Comparison of ENCODE assay signal across 8 cellular contexts in the genomic region with DNA sequence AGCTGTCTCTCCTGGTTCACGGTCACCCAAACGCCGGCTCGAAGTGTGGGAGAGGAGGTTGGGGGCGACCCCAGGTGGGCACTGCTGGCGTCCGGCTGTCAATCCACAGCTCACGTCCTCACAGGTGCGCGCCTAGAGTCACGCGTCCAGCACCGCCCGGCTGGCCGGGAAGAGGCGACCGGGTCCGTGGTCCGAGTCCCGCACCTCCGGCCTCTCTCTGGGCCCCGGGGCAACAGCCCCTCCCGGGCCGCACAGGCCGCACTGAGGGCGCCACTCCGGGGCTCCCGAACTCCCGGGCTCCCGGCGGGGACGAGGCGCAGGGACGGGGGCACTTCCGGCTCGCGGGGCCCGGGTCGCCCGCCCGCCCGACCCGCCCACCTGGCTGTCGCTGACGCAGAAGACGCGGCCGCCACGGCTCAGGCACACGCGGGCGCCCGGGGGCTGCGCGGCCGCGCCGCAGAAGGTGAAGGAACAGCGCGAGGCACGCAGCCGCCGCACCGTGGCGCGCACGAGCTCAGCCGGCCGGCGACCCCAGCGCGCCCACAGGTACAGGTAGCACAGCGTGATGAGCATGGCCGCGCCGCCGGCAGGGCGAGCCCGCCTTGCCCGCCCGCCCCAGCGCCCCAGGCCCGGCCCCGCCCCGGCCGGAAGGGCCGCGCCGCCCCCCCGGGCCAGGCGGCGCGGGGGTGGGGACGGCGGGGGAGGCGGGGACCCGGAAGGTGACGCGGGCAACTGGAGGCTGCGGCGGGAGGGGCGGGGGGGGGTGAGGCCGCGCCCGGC. TPM values are rescaled to one million over a fixed set of nuclear protein-coding genes. Genes with fewer than 3 reads are reported as not detected.
A peak's percentile ranks its signal among the peaks of the same experiment; 100 is the strongest.
DNase-seq lines count a peak whose midpoint lies in the region; ATAC-seq and TF ChIP-seq lines count a peak whose summit lies in the region.

A gene (minus strand): TSS at position 604 of the 780 bp plus-strand sequence. CDS start 31 bp downstream, at position 573.

- no peaks in the 10 kb centered on the region for H3K27me3 Mint-ChIP-seq in T-helper 2 cell treated with Interferon-gamma antibody and Interleukin-4, amounts not matched to agents 5 μg/mL and 100 μg/mL, for 36 hours (ENCODE audit: low read depth)

- peak within 1 kb of the TSS; percentile 78 for H3K4me3 Mint-ChIP-seq in T-helper 2 cell treated with Interferon-gamma antibody and Interleukin-4, amounts not matched to agents 5 μg/mL and 100 μg/mL, for 36 hours

- ATAC-seq in HG02571 (IDR thresholded peaks at IDR 0.05; ENCODE audit: unreplicated experiment): peak; percentile 80

- peaks cover 17% of the 10 kb centered on the region for H3K4me1 Mint-ChIP-seq in T-helper 2 cell treated with Interferon-gamma antibody and Interleukin-4, amounts not matched to agents 5 μg/mL and 100 μg/mL, for 36 hours (ENCODE audit: low read depth)

- H3K4me3 ChIP-seq in GM12875 (ENCODE audit: low read depth, low read length) (peak within 1 kb of the TSS; percentile 68), ascending aorta (peak within 1 kb of the TSS; percentile 79 to 97), iPS DF 6.9 (ENCODE audit: low read length) (peak within 1 kb of the TSS; percentile 58; the same call in 1 of the 2 replicates), skeletal muscle satellite cell (ENCODE audit: low read length) (peak within 1 kb of the TSS; percentile 89)

- H3K27ac ChIP-seq in ascending aorta: peak within 1 kb of the TSS; percentile 86 to 89
- no peak within 1 kb of the TSS for H3K27ac ChIP-seq in iPS DF 6.9 (ENCODE audit: low read length)

- H3K27ac Mint-ChIP-seq in T-helper 2 cell treated with Interferon-gamma antibody and Interleukin-4, amounts not matched to agents 5 μg/mL and 100 μg/mL, for 36 hours: peak within 1 kb of the TSS; percentile 83

- no peaks in the 10 kb centered on the region for H3K9me3 ChIP-seq in ascending aorta
- no peaks in the 10 kb centered on the region for H3K9me3 ChIP-seq in iPS DF 6.9 (ENCODE audit: control insufficient read depth, insufficient read depth, low read length)
- no peaks in the 10 kb centered on the region for H3K9me3 ChIP-seq in skeletal muscle satellite cell (replicated peaks; ENCODE audit: low read length)

- H3K36me3 Mint-ChIP-seq in T-helper 2 cell treated with Interferon-gamma antibody and Interleukin-4, amounts not matched to agents 5 μg/mL and 100 μg/mL, for 36 hours (ENCODE audit: low read depth): peaks cover 7% of the 10 kb centered on the region

- WGBS in iPS DF 6.9 (ENCODE audit: insufficient coverage, insufficient read length): no CpG with 5 or more reads among the region's 105 CpGs

- peaks cover 0 to 3% of the 10 kb centered on the region in 2 donors for H3K36me3 ChIP-seq in ascending aorta
- no peaks in the 10 kb centered on the region for H3K36me3 ChIP-seq in iPS DF 6.9 (ENCODE audit: control insufficient read depth, insufficient read depth, low read length)
- H3K36me3 ChIP-seq in skeletal muscle satellite cell (ENCODE audit: insufficient read depth, low read length): peaks cover under 1% of the 10 kb centered on the region

- H3K4me2 ChIP-seq in skeletal muscle satellite cell (ENCODE audit: low read length): peak within 1 kb of the TSS; percentile 94

- H3K9me3 Mint-ChIP-seq in T-helper 2 cell treated with Interferon-gamma antibody and Interleukin-4, amounts not matched to agents 5 μg/mL and 100 μg/mL, for 36 hours: no peaks in the 10 kb centered on the region

- H3K27me3 ChIP-seq in ascending aorta (no peaks in the 10 kb centered on the region), iPS DF 6.9 (ENCODE audit: control insufficient read depth, insufficient read depth, low read length) (no peaks in the 10 kb centered on the region; the same call in 1 of the 2 replicates), skeletal muscle satellite cell (ENCODE audit: control insufficient read depth, insufficient read depth, low read length) (no peaks in the 10 kb centered on the region)

- H3K9ac ChIP-seq in skeletal muscle satellite cell (ENCODE audit: low read depth, low read length): peak within 1 kb of the TSS; percentile 89

- DNase-seq in NCI-H1092 treated with DMSO at 0.1 percent for 48 hours (lab: John Stamatoyannopoulos, UW): peak; percentile 47
- peak; percentile 75 for DNase-seq in T-helper 2 cell treated with Interferon-gamma antibody and Interleukin-4, amounts not matched to agents 5 μg/mL and 100 μg/mL, for 36 hours (ENCODE audit: low spot score)
- DNase-seq in ascending aorta (ENCODE audit: low spot score in 2 of 2): peak in 1 of 2 donors; percentile 86
- no peak for DNase-seq in iPS DF 6.9 (ENCODE audit: low read depth, low spot score)
- no peak for DNase-seq in OCI-M2 (lab: John Stamatoyannopoulos, UW; ENCODE audit: unreplicated experiment)

- TF ChIP-seq CTCF in GM12875 (IDR thresholded peaks at IDR 0.05; ENCODE audit: borderline replicate concordance, insufficient read depth, low read depth, low read length) (0 out of 2 replicates have a peak, but pooled peaks have one; percentile 44), ascending aorta (IDR thresholded peaks at IDR 0.05) (no peak)

- intact Hi-C loops in ascending aorta (cut with DNase I): loop anchor here (1.0 to 5.0 kb wide), 2 partner anchors 23 to 46 kb away; no protein-coding TSS in a partner anchor

- peaks cover 2 to 5% of the 10 kb centered on the region in 2 donors for H3K4me1 ChIP-seq in ascending aorta
- no peaks in the 10 kb centered on the region for H3K4me1 ChIP-seq in iPS DF 6.9 (ENCODE audit: control insufficient read depth, insufficient read depth, low read length)
- H3K4me1 ChIP-seq in skeletal muscle satellite cell (ENCODE audit: control insufficient read depth, insufficient read depth, low read length): peaks cover 17% of the 10 kb centered on the region

RNA-seq across cellular contexts. Expression of the gene that starts here (rescaled TPM):
- 10.7 TPM for total RNA-seq in ascending aorta
- total RNA-seq in skeletal muscle satellite cell (2012; rRNA removed): 23.3 and 27.1 TPM in 2 replicates

Comparison
In these comparisons a context has a peak if more than half of its experiments do, and no peak if none do; other contexts are left out.
1. DNase-seq: peak in NCI-H1092 treated with DMSO at 0.1 percent for 48 hours (single experiment) and T-helper 2 cell treated with Interferon-gamma antibody and Interleukin-4, amounts not matched to agents 5 μg/mL and 100 μg/mL, for 36 hours (single experiment); none in iPS DF 6.9 (single experiment) and OCI-M2 (single experiment).
2. Peak in every context shown above with its lines, with median percentiles within 50 percentile points of each other: H3K4me3 ChIP-seq.